15 cellular contexts compared by ENCODE assay signal in genomic region chr1:59568158-59568935, GRCh38.
DNase-seq lines count a peak whose midpoint lies in the region; ATAC-seq and TF ChIP-seq lines count a peak whose summit lies in the region.
"Had no signal": no experiment of that assay in that cellular context is flagged by ENCODE, and none has a peak within 500 bp of the region (broad histone marks: within the 10 kb centered on the region; RNA-seq: fewer than 3 reads in every experiment).

No MANE protein-coding gene starts in this region.

- H3K9me3 ChIP-seq in IMR-90 (ENCODE audit: control insufficient read depth, insufficient read depth, low read length) (no peaks in the 10 kb centered on the region), mammary epithelial cell (replicated peaks; ENCODE audit: insufficient read depth, low read length) (no peaks in the 10 kb centered on the region), liver (ENCODE audit: control insufficient read depth in 4 of 4, low read length in 3 of 4) (no peaks in the 10 kb centered on the region)

- H2AK5ac ChIP-seq in IMR-90 (ENCODE audit: low read depth, low read length) = peak overlapping the region; percentile 24; the same call in 1 of the 2 replicates

- ATAC-seq in IMR-90 (ENCODE audit: low read depth) = peak; percentile 44; the same call in 1 of the 2 replicates
- ATAC-seq in left colon = no peak
- ATAC-seq: CD8-positive, alpha-beta T cell; sciatic nerve had no signal

- no peak overlapping the region; the same call in 1 of the 2 replicates for H2BK20ac ChIP-seq in IMR-90 (ENCODE audit: low read depth, low read length)

- CTCF ChIA-PET in BJ (lab: Yijun Ruan, JAX) = interaction anchor here (0.5 to 1.8 kb wide), 5 partner anchors 25 to 383 kb away, joined by 3 to 4 read pairs (median 3); no protein-coding TSS in a partner anchor
- CTCF ChIA-PET in IMR-90 (lab: Yijun Ruan, JAX) = no interaction called here
- CTCF ChIA-PET in mammary epithelial cell (lab: Charles Lee; ENCODE audit: low non-redundant PET) = interaction anchor here (0.6 kb wide), 1 partner anchor 240 kb away, joined by 7 read pairs; no protein-coding TSS in a partner anchor
- CTCF ChIA-PET in activated CD4-positive, alpha-beta T cell treated with anti-CD3 and anti-CD28 coated beads, Interleukin-2, amount 10 ng/mL, durations not matched to agents 7 days and 5 days (lab: Charles Lee) = interaction anchor here (1.1 kb wide), 1 partner anchor 804 kb away, joined by 3 read pairs; no protein-coding TSS in a partner anchor
- CTCF ChIA-PET in activated CD4-positive, alpha-beta memory T cell treated with anti-CD3 and anti-CD28 coated beads for 36 hours (lab: Charles Lee) = no interaction called here

- intact Hi-C loops in IMR-90 (cut with micrococcal nuclease) (loop anchor here (1.0 kb wide), 1 partner anchor 785 kb away; no protein-coding TSS in a partner anchor), mammary epithelial cell (cut with micrococcal nuclease) (loop anchor here (1.0 to 10.0 kb wide), 4 partner anchors 236 to 783 kb away; no protein-coding TSS in a partner anchor), left colon (cut with DNase I, micrococcal nuclease) (no loop called here)
- intact Hi-C loops in activated CD4-positive, alpha-beta memory T cell treated with anti-CD3 and anti-CD28 coated beads for 36 hours (cut with micrococcal nuclease) = no loop called here

- H4K5ac ChIP-seq in IMR-90 (ENCODE audit: low read depth, low read length) = no peak overlapping the region

- H2BK120ac ChIP-seq in IMR-90 (ENCODE audit: low read depth, low read length) = no peak overlapping the region

- H2BK5ac ChIP-seq in IMR-90 (ENCODE audit: low read depth, low read length, poor library complexity, severe bottlenecking) = no peak overlapping the region

- dilution Hi-C loops in IMR-90 (cut with HindIII; ENCODE audit: low sequenced_read_pairs, unreplicated experiment) (no loop called here), mammary epithelial cell (cut with HindIII; ENCODE audit: low sequenced_read_pairs) (no loop called here)

- no peak overlapping the region for H4K91ac ChIP-seq in IMR-90 (ENCODE audit: insufficient read depth, low read depth, low read length)

- H3K27me3 ChIP-seq in BJ (ENCODE audit: control insufficient read depth, insufficient read depth, low read length) = no peaks in the 10 kb centered on the region
- no peaks in the 10 kb centered on the region for H3K27me3 ChIP-seq in IMR-90 (ENCODE audit: control insufficient read depth, insufficient read depth, low read length)
- H3K27me3 ChIP-seq in mammary epithelial cell (ENCODE audit: insufficient read depth, low read length) = no peaks in the 10 kb centered on the region
- H3K27me3 ChIP-seq in liver (ENCODE audit: control insufficient read depth in 4 of 4, insufficient read depth in 4 of 4, low read length in 3 of 4) = no peaks in the 10 kb centered on the region

- no peak overlapping the region; the same call in 1 of the 2 replicates for H3K23ac ChIP-seq in IMR-90 (ENCODE audit: low read depth, low read length)

- in situ Hi-C loops in IMR-90 (cut with MboI; ENCODE audit: low sequenced_read_pairs) = no loop called here
- in situ Hi-C loops in mammary epithelial cell (cut with MboI; ENCODE audit: low sequenced_read_pairs in 2 of 2) = no loop called here

- H4K8ac ChIP-seq in IMR-90 (ENCODE audit: low read depth in 2 of 2, low read length in 2 of 2) = no peak overlapping the region

- H4K20me1 ChIP-seq in IMR-90 (ENCODE audit: insufficient read depth, low read length) (no peaks in the 10 kb centered on the region), mammary epithelial cell (ENCODE audit: insufficient read depth, low read length) (no peaks in the 10 kb centered on the region)

- POLR2A ChIA-PET in BJ (lab: Charles Lee) = no interaction called here
- POLR2A ChIA-PET in IMR-90 (lab: Charles Lee; ENCODE audit: unreplicated experiment) = no interaction called here
- POLR2A ChIA-PET in activated CD4-positive, alpha-beta T cell treated with anti-CD3 and anti-CD28 coated beads, Interleukin-2, amount 10 ng/mL, durations not matched to agents 7 days and 5 days (lab: Charles Lee) = no interaction called here
- POLR2A ChIA-PET in activated CD4-positive, alpha-beta memory T cell treated with anti-CD3 and anti-CD28 coated beads for 36 hours (lab: Charles Lee) = no interaction called here

- H3K79me2 ChIP-seq in mammary epithelial cell (ENCODE audit: insufficient read depth, low read length) = no peaks in the 10 kb centered on the region

- TF ChIP-seq CTCF in BJ (IDR thresholded peaks at IDR 0.05; ENCODE audit: insufficient read depth, low read depth, low read length) (peak; percentile 34), IMR-90 (conservative IDR thresholded peaks at IDR 0.05; ENCODE audit: low read depth, low read length) (peak; percentile 30; the same call in 1 of the 2 replicates), mammary epithelial cell (conservative IDR thresholded peaks at IDR 0.05 in 1 of 2, IDR thresholded peaks at IDR 0.05 in 1 of 2; ENCODE audit: extremely low read depth in 1 of 2, insufficient read depth in 1 of 2, low read depth in 1 of 2, low read length in 2 of 2) (peak in 1 of 2 donors; percentile 58), liver (IDR thresholded peaks at IDR 0.05; ENCODE audit: low read depth, low read length, missing input control) (no peak)

- H3K36me3 Mint-ChIP-seq in activated CD4-positive, alpha-beta T cell treated with anti-CD3 and anti-CD28 coated beads, Interleukin-2, amount 10 ng/mL, durations not matched to agents 7 days and 5 days (ENCODE audit: low read depth) = peaks cover 3% of the 10 kb centered on the region
- H3K36me3 Mint-ChIP-seq in activated CD4-positive, alpha-beta memory T cell treated with anti-CD3 and anti-CD28 coated beads for 36 hours = no peaks in the 10 kb centered on the region
- H3K36me3 Mint-ChIP-seq: CD8-positive, alpha-beta T cell had no signal

- no peaks in the 10 kb centered on the region for H3K9me3 Mint-ChIP-seq in activated CD4-positive, alpha-beta T cell treated with anti-CD3 and anti-CD28 coated beads, Interleukin-2, amount 10 ng/mL, durations not matched to agents 7 days and 5 days
- H3K9me3 Mint-ChIP-seq in activated CD4-positive, alpha-beta memory T cell treated with anti-CD3 and anti-CD28 coated beads for 36 hours = no peaks in the 10 kb centered on the region
- H3K9me3 Mint-ChIP-seq: CD8-positive, alpha-beta T cell; immature natural killer cell had no signal

- 100% methylated on average over 2 of the region's 6 CpGs; no CpG with 5 or more reads in 1 of the 2 experiments for WGBS in IMR-90 (ENCODE audit: extremely low coverage in 2 of 2, insufficient read length in 1 of 2), 2 experiments
- WGBS in mammary epithelial cell (ENCODE audit: low coverage, missing lambda C conversion rate) = 76% methylated on average over 3 of the region's 6 CpGs
- 92% methylated on average over 6 of the region's 6 CpGs for WGBS in liver

- H3K4me3 Mint-ChIP-seq in activated CD4-positive, alpha-beta T cell treated with anti-CD3 and anti-CD28 coated beads, Interleukin-2, amount 10 ng/mL, durations not matched to agents 7 days and 5 days = no peak overlapping the region
- H3K4me3 Mint-ChIP-seq in activated CD4-positive, alpha-beta memory T cell treated with anti-CD3 and anti-CD28 coated beads for 36 hours = no peak overlapping the region
- H3K4me3 Mint-ChIP-seq: CD8-positive, alpha-beta T cell had no signal

- H3K36me3 ChIP-seq in BJ (ENCODE audit: control insufficient read depth, insufficient read depth, low read length) = no peaks in the 10 kb centered on the region
- no peaks in the 10 kb centered on the region for H3K36me3 ChIP-seq in IMR-90 (ENCODE audit: control insufficient read depth, insufficient read depth, low read length)
- no peaks in the 10 kb centered on the region for H3K36me3 ChIP-seq in mammary epithelial cell (ENCODE audit: insufficient read depth, low read length)
- peaks cover 0 to 3% (median 0%) of the 10 kb centered on the region in 4 donors for H3K36me3 ChIP-seq in liver (ENCODE audit: control insufficient read depth in 4 of 4, insufficient read depth in 3 of 4, low read depth in 1 of 4, low read length in 3 of 4)

- H3K4me2 ChIP-seq in IMR-90 (ENCODE audit: low read depth, low read length) (no peak overlapping the region), mammary epithelial cell (ENCODE audit: insufficient read depth, low read depth, low read length) (no peak overlapping the region)

- H3K4me1 ChIP-seq in IMR-90 (ENCODE audit: control insufficient read depth, insufficient read depth, low read length) (peaks cover 8% of the 10 kb centered on the region), mammary epithelial cell (ENCODE audit: insufficient read depth, low read length) (peaks cover 3% of the 10 kb centered on the region), liver (ENCODE audit: control insufficient read depth in 4 of 4, insufficient read depth in 4 of 4, low read length in 3 of 4) (peaks cover 0 to 2% (median 0%) of the 10 kb centered on the region in 4 donors)

- peaks cover 28% of the 10 kb centered on the region for H3K27me3 Mint-ChIP-seq in activated CD4-positive, alpha-beta T cell treated with anti-CD3 and anti-CD28 coated beads, Interleukin-2, amount 10 ng/mL, durations not matched to agents 7 days and 5 days
- peaks cover 1% of the 10 kb centered on the region for H3K27me3 Mint-ChIP-seq in activated CD4-positive, alpha-beta memory T cell treated with anti-CD3 and anti-CD28 coated beads for 36 hours

- no peak overlapping the region for H2AK9ac ChIP-seq in IMR-90 (replicated peaks; ENCODE audit: low read depth, low read length, poor library complexity)

- no peak overlapping the region; the same call in 1 of the 2 replicates for H3K56ac ChIP-seq in IMR-90 (ENCODE audit: extremely low read depth, insufficient read depth, low read length)

- no peak overlapping the region for H3K27ac Mint-ChIP-seq in activated CD4-positive, alpha-beta T cell treated with anti-CD3 and anti-CD28 coated beads, Interleukin-2, amount 10 ng/mL, durations not matched to agents 7 days and 5 days
- H3K27ac Mint-ChIP-seq in activated CD4-positive, alpha-beta memory T cell treated with anti-CD3 and anti-CD28 coated beads for 36 hours = no peak overlapping the region
- H3K27ac Mint-ChIP-seq: CD8-positive, alpha-beta T cell had no signal

- H3K14ac ChIP-seq in IMR-90 (replicated peaks; ENCODE audit: low read depth, low read length) = 0 out of 2 replicates have a peak overlapping the region, but pooled peaks have one; percentile 63

- no TSS peak for BruUV-seq in IMR-90 (replicated peaks; lab: Mats Ljungman, UMichigan)
- BruUV-seq in mammary epithelial cell (replicated peaks; lab: Mats Ljungman, UMichigan) = no TSS peak

- H3K18ac ChIP-seq in IMR-90 (ENCODE audit: low read depth, low read length) = 0 out of 2 replicates have a peak overlapping the region, but pooled peaks have one; percentile 2

- peak overlapping the region; percentile 29; the same call in 1 of the 2 replicates for H3K4ac ChIP-seq in IMR-90 (ENCODE audit: low read depth, low read length)

- DNase-seq in BJ (ENCODE audit: low read depth) = no peak
- peak; percentile 39 for DNase-seq in IMR-90
- peak; percentile 16 for DNase-seq in mammary epithelial cell
- no peak for DNase-seq in activated CD4-positive, alpha-beta T cell treated with anti-CD3 and anti-CD28 coated beads, Interleukin-2, amount 10 ng/mL, durations not matched to agents 7 days and 5 days
- no peak for DNase-seq in activated CD4-positive, alpha-beta memory T cell treated with anti-CD3 and anti-CD28 coated beads for 36 hours
- DNase-seq in left colon = no peak
- no peak for DNase-seq in GF-D8 (lab: John Stamatoyannopoulos, UW)
- DNase-seq: activated CD4-positive, alpha-beta T cell treated with anti-CD3 and anti-CD28 coated beads, Interleukin-2, amount 50 U/mL, for 1 hour; CD8-positive, alpha-beta T cell; immature natural killer cell; NCI-H2171; T-helper 2 cell had no signal

- H2BK15ac ChIP-seq in IMR-90 (ENCODE audit: low read depth, low read length) = peak overlapping the region; percentile 70; the same call in 2 of the 3 replicates

- H3K4me3 ChIP-seq in BJ (ENCODE audit: low read depth, low read length) (no peak overlapping the region), IMR-90 (ENCODE audit: insufficient read depth, low read depth, low read length) (no peak overlapping the region), mammary epithelial cell (replicated peaks in 1 of 3; ENCODE audit: insufficient read depth in 1 of 3, low read depth in 2 of 3, low read length in 3 of 3) (no peak overlapping the region), liver (ENCODE audit: low read depth in 1 of 3, low read length in 3 of 3) (no peak overlapping the region)

- H3K27ac ChIP-seq in IMR-90 (ENCODE audit: insufficient read depth, low read length) (no peak overlapping the region), mammary epithelial cell (ENCODE audit: insufficient read depth, low read depth, low read length) (no peak overlapping the region), liver (ENCODE audit: low read depth in 1 of 2, low read length in 2 of 2) (no peak overlapping the region)
- H3K27ac ChIP-seq: HL-60 had no signal

- peak; percentile 54 for TF ChIP-seq RAD21 in IMR-90 (IDR thresholded peaks at IDR 0.05; ENCODE audit: low read length)
- TF ChIP-seq RAD21 in liver (IDR thresholded peaks at IDR 0.05) = peak; percentile 13 to 54

- H3K79me1 ChIP-seq in IMR-90 (ENCODE audit: low read depth in 1 of 2, low read length in 2 of 2) = no peaks in the 10 kb centered on the region

- peaks cover 41% of the 10 kb centered on the region for H3K4me1 Mint-ChIP-seq in activated CD4-positive, alpha-beta T cell treated with anti-CD3 and anti-CD28 coated beads, Interleukin-2, amount 10 ng/mL, durations not matched to agents 7 days and 5 days
- H3K4me1 Mint-ChIP-seq in activated CD4-positive, alpha-beta memory T cell treated with anti-CD3 and anti-CD28 coated beads for 36 hours (ENCODE audit: low read depth) = peaks cover 20% of the 10 kb centered on the region

- H2AFZ ChIP-seq in IMR-90 (replicated peaks; ENCODE audit: low read length, poor library complexity) = no peak overlapping the region
- H2AFZ ChIP-seq in mammary epithelial cell (ENCODE audit: low read depth, low read length) = no peak overlapping the region

- TF ChIP-seq POLR2A in IMR-90 (IDR thresholded peaks at IDR 0.05; ENCODE audit: low read depth, low read length) = no peak

- H3K9me1 ChIP-seq in IMR-90 (ENCODE audit: insufficient read depth, low read length) = no peaks in the 10 kb centered on the region; the same call in 1 of the 2 replicates

- H3K9ac ChIP-seq in IMR-90 (ENCODE audit: low read depth, low read length) (no peak overlapping the region), mammary epithelial cell (ENCODE audit: insufficient read depth, low read length) (no peak overlapping the region), liver (ENCODE audit: low read depth in 1 of 2, low read length in 2 of 2) (no peak overlapping the region)

Comparison
In these comparisons a context has a peak if more than half of its experiments do, and no peak if none do; other contexts are left out.
1. DNase-seq: peak in IMR-90 (single experiment) and mammary epithelial cell (single experiment); none in BJ (single experiment), activated CD4-positive, alpha-beta T cell treated with anti-CD3 and anti-CD28 coated beads, Interleukin-2, amount 10 ng/mL, durations not matched to agents 7 days and 5 days (single experiment), activated CD4-positive, alpha-beta memory T cell treated with anti-CD3 and anti-CD28 coated beads for 36 hours (single experiment), left colon (0 of 2) and GF-D8 (single experiment).
2. CTCF ChIA-PET loops: an anchor here in BJ (0.5 to 1.8 kb wide), mammary epithelial cell (0.6 kb wide) and activated CD4-positive, alpha-beta T cell treated with anti-CD3 and anti-CD28 coated beads, Interleukin-2, amount 10 ng/mL, durations not matched to agents 7 days and 5 days (1.1 kb wide); none called in IMR-90 and activated CD4-positive, alpha-beta memory T cell treated with anti-CD3 and anti-CD28 coated beads for 36 hours.
3. intact Hi-C loops: an anchor here in IMR-90 (1.0 kb wide) and mammary epithelial cell (1.0 to 10.0 kb wide); none called in activated CD4-positive, alpha-beta memory T cell treated with anti-CD3 and anti-CD28 coated beads for 36 hours and left colon.